ENCODE assay signal across 8 cellular contexts in genomic region chr19:53537126-53537522, GRCh38. TPM values are rescaled to one million over a fixed set of nuclear protein-coding genes. Genes with fewer than 3 reads are reported as not detected.
A peak's percentile ranks its signal among the peaks of the same experiment; 100 is the strongest.
DNase-seq lines count a peak whose midpoint lies in the region; ATAC-seq and TF ChIP-seq lines count a peak whose summit lies in the region.

No MANE protein-coding gene starts in this region.

- DNase-seq in NB4 (ENCODE audit: low read depth), result peak; percentile 4
- no peak for DNase-seq in effector memory CD8-positive, alpha-beta T cell
- DNase-seq in neuronal stem cell (ENCODE audit: low spot score), result no peak
- DNase-seq in NOMO-1 treated with DMSO at 0.1 percent for 48 hours (lab: John Stamatoyannopoulos, UW; ENCODE audit: unreplicated experiment), result no peak
- no peak for DNase-seq in SIG-M5 treated with dmso at 0.1 percent for 504 hours (lab: John Stamatoyannopoulos, UW; ENCODE audit: unreplicated experiment)
- no peak for DNase-seq in SW480 (ENCODE audit: low spot score)
- DNase-seq in activated CD4-positive, alpha-beta T cell treated with anti-CD3 and anti-CD28 coated beads, Interleukin-2, amount 50 U/mL, for 4 hours, result no peak

- peaks cover 15 to 19% of the 10 kb centered on the region in 2 donors for H3K4me1 Mint-ChIP-seq in effector memory CD8-positive, alpha-beta T cell (ENCODE audit: low read depth in 2 of 2)

- no peak overlapping the region for H3K14ac ChIP-seq in neuronal stem cell (ENCODE audit: low read length)

- no peaks in the 10 kb centered on the region for H3K9me3 Mint-ChIP-seq in effector memory CD8-positive, alpha-beta T cell

- peak; percentile 8 for ATAC-seq in GM18505 (IDR thresholded peaks at IDR 0.05; ENCODE audit: unreplicated experiment)
- no peak for ATAC-seq in effector memory CD8-positive, alpha-beta T cell (replicated peaks)

- peak overlapping the region; percentile 31 for H3K4me2 ChIP-seq in neuronal stem cell (ENCODE audit: insufficient read depth, low read length, poor library complexity, severe bottlenecking)

- no peaks in the 10 kb centered on the region for H3K9me3 ChIP-seq in neuronal stem cell (replicated peaks in 1 of 2; ENCODE audit: control insufficient read depth in 2 of 2, insufficient read depth in 1 of 2, low read depth in 1 of 2, low read length in 2 of 2)

- no peaks in the 10 kb centered on the region for H3K27me3 ChIP-seq in neuronal stem cell (ENCODE audit: control insufficient read depth in 3 of 3, insufficient read depth in 3 of 3, low read depth in 1 of 3, low read length in 3 of 3)

- H3K36me3 Mint-ChIP-seq in effector memory CD8-positive, alpha-beta T cell (ENCODE audit: insufficient read depth), result peaks cover 46% of the 10 kb centered on the region

- H4K8ac ChIP-seq in neuronal stem cell (ENCODE audit: low read depth, low read length), result no peak overlapping the region

- H4K91ac ChIP-seq in neuronal stem cell (ENCODE audit: low read depth, low read length, poor library complexity), result no peak overlapping the region

- no peak overlapping the region for H2BK12ac ChIP-seq in neuronal stem cell (ENCODE audit: low read length)

- no peak for TF ChIP-seq CTCF in NB4 (IDR thresholded peaks at IDR 0.05; ENCODE audit: low read depth, low read length)

- peak overlapping the region; percentile 100 for H3K27ac Mint-ChIP-seq in effector memory CD8-positive, alpha-beta T cell

- TF ChIP-seq POLR2A in GM18505 (IDR thresholded peaks at IDR 0.05; ENCODE audit: borderline replicate concordance, extremely low read depth, insufficient read depth, insufficient read length) (no peak), NB4 (IDR thresholded peaks at IDR 0.05; ENCODE audit: extremely low read depth, insufficient read length) (no peak)

- peak overlapping the region; percentile 93 for H2AFZ ChIP-seq in neuronal stem cell (ENCODE audit: low read length)

- H2BK5ac ChIP-seq in neuronal stem cell (ENCODE audit: low read length), result peak overlapping the region; percentile 3

- no peak overlapping the region for H3K23ac ChIP-seq in neuronal stem cell (ENCODE audit: low read depth, low read length, poor library complexity)

- no peak overlapping the region for H3K27ac ChIP-seq in neuronal stem cell (replicated peaks; ENCODE audit: low read length)

- no peak overlapping the region for H2BK15ac ChIP-seq in neuronal stem cell (ENCODE audit: low read length)

- peak overlapping the region; percentile 19 for H3K18ac ChIP-seq in neuronal stem cell (ENCODE audit: low read length)

- no CpG with 5 or more reads among the region's 12 CpGs for WGBS in neuronal stem cell (ENCODE audit: extremely low coverage in 2 of 2, insufficient read length in 2 of 2, insufficient replicate concordance in 1 of 2), 2 donors

- H3K27me3 Mint-ChIP-seq in effector memory CD8-positive, alpha-beta T cell, result no peaks in the 10 kb centered on the region

- H3K4me3 ChIP-seq in NB4 (ENCODE audit: low read depth, low read length), result peak overlapping the region; percentile 77
- H3K4me3 ChIP-seq in neuronal stem cell (ENCODE audit: low read length in 2 of 2), result no peak overlapping the region

- no peak overlapping the region for H2AK5ac ChIP-seq in neuronal stem cell (ENCODE audit: low read depth, low read length)

- peak overlapping the region; percentile 98 for H3K4me3 Mint-ChIP-seq in effector memory CD8-positive, alpha-beta T cell

- no peak overlapping the region for H3K4ac ChIP-seq in neuronal stem cell (ENCODE audit: low read length)

- peaks cover 0 to 2% of the 10 kb centered on the region in 2 donors for H3K4me1 ChIP-seq in neuronal stem cell (ENCODE audit: control insufficient read depth in 2 of 2, insufficient read depth in 1 of 2, low read depth in 1 of 2, low read length in 2 of 2)

- H3K9ac ChIP-seq in neuronal stem cell (ENCODE audit: low read depth, low read length, poor library complexity), result no peak overlapping the region

- H3K79me1 ChIP-seq in neuronal stem cell (ENCODE audit: low read depth, low read length), result peaks cover 4% of the 10 kb centered on the region

- peaks cover 8 to 43% of the 10 kb centered on the region in 2 donors for H3K36me3 ChIP-seq in neuronal stem cell (replicated peaks in 1 of 2; ENCODE audit: control insufficient read depth in 2 of 2, insufficient read depth in 2 of 2, low read length in 2 of 2)

- no peak overlapping the region for H2BK120ac ChIP-seq in neuronal stem cell (ENCODE audit: low read depth, low read length)

RNA-seq across cellular contexts. Expression of gene ZNF331, which starts 0.8 kb away (rescaled TPM):
- polyA plus RNA-seq in neuronal stem cell (2013, experiment 1 of 2), result 22.4 TPM
- 23.2 TPM for polyA plus RNA-seq in neuronal stem cell (2013, experiment 2 of 2)
